8 cellular contexts compared by ENCODE assay signal in genomic region chr3:185677146-185677829, GRCh38.
A peak's percentile ranks its signal among the peaks of the same experiment; 100 is the strongest.
DNase-seq lines count a peak whose midpoint lies in the region; ATAC-seq, FAIRE-seq and TF ChIP-seq lines count a peak whose summit lies in the region.

No MANE protein-coding gene starts in this region.

- peaks cover 3% of the 10 kb centered on the region for H3F3A ChIP-seq in PC-3 (ENCODE audit: low read length, unreplicated experiment)

- peak; percentile 89 for TF ChIP-seq CTCF in PC-3 (conservative IDR thresholded peaks at IDR 0.05; ENCODE audit: low read depth, low read length)

- POLR2A ChIA-PET in PC-3 (lab: Charles Lee; ENCODE audit: unreplicated experiment), result interaction anchor here (0.7 kb wide), 1 partner anchor 255 kb away, joined by 5 read pairs; no protein-coding TSS in a partner anchor

- intact Hi-C loops in PC-3 (cut with micrococcal nuclease), result loop anchor here (1.0 to 2.0 kb wide), 2 partner anchors 56 to 91 kb away; no protein-coding TSS in a partner anchor

- CTCF ChIA-PET in PC-3 (lab: Charles Lee), result interaction anchor here (0.6 to 2.1 kb wide), 4 partner anchors 17 to 91 kb away, joined by 3 to 8 read pairs (median 4); no protein-coding TSS in a partner anchor

- H3K27ac ChIP-seq in PC-3 (ENCODE audit: low read length) (peak overlapping the region; percentile 38), epithelial cell of prostate (peak overlapping the region; percentile 73)

- H3K4me2 ChIP-seq in PC-3 (ENCODE audit: low read length), result no peak overlapping the region

- in situ Hi-C loops in G401 (cut with HindIII; ENCODE audit: low sequenced_read_pairs), result no loop called here

- H3K27me3 ChIP-seq in PC-3 (ENCODE audit: low read length), result no peaks in the 10 kb centered on the region

- BruUV-seq in PC-3 (replicated peaks; lab: Mats Ljungman, UMichigan), result no TSS peak

- peak; percentile 76 for DNase-seq in G401 (ENCODE audit: low spot score)
- DNase-seq in HTR-8/SVneo (ENCODE audit: insufficient read length, low spot score), result peak; percentile 89
- peak; percentile 98 for DNase-seq in PC-3
- peak; percentile 85 for DNase-seq in epithelial cell of prostate (ENCODE audit: low read depth, low spot score)
- DNase-seq in non-pigmented ciliary epithelial cell (ENCODE audit: low read depth), result peak; percentile 55
- no peak for DNase-seq in inferior parietal cortex (ENCODE audit: extremely low spot score)
- no peak for DNase-seq in UCSD-AML1 (lab: John Stamatoyannopoulos, UW; ENCODE audit: unreplicated experiment)

- 0 out of 2 replicates have a peak overlapping the region, but pooled peaks have one; percentile 1 for H3K9ac ChIP-seq in PC-3 (ENCODE audit: low read length)

- no peaks in the 10 kb centered on the region for H3K4me1 ChIP-seq in PC-3 (ENCODE audit: insufficient read depth, low read length)

- H2AFZ ChIP-seq in PC-3 (ENCODE audit: low read length), result no peak overlapping the region

- no peaks in the 10 kb centered on the region for H3K9me2 ChIP-seq in PC-3 (replicated peaks; ENCODE audit: low read length)

- H3K79me2 ChIP-seq in PC-3 (ENCODE audit: low read length), result peaks cover 26% of the 10 kb centered on the region

- no peaks in the 10 kb centered on the region for H3K9me3 ChIP-seq in PC-3 (ENCODE audit: low read length)

- FAIRE-seq in HTR-8/SVneo (lab: Jason Lieb, UNC), result no peak

- H3K4me3 ChIP-seq in PC-3 (ENCODE audit: low read length), result no peak overlapping the region

- H4K20me1 ChIP-seq in PC-3 (ENCODE audit: low read length), result no peaks in the 10 kb centered on the region

- peaks cover 69% of the 10 kb centered on the region for H3K36me3 ChIP-seq in PC-3 (ENCODE audit: low read depth, low read length)

- peak; percentile 94 for ATAC-seq in PC-3
- no peak for ATAC-seq in GM19328 (IDR thresholded peaks at IDR 0.05; ENCODE audit: unreplicated experiment)

Comparison
In these comparisons a context has a peak if more than half of its experiments do, and no peak if none do; other contexts are left out.
1. DNase-seq: peak in G401 (single experiment), HTR-8/SVneo (single experiment), PC-3 (single experiment), epithelial cell of prostate (single experiment) and non-pigmented ciliary epithelial cell (single experiment); none in inferior parietal cortex (single experiment) and UCSD-AML1 (single experiment).